In genomic region chr2:234364718-234365117, GRCh38 we compare ENCODE assay signal across 11 cellular contexts.
"Had no signal": no experiment of that assay in that cellular context is flagged by ENCODE, and none has a peak within 500 bp of the region (broad histone marks: within the 10 kb centered on the region; RNA-seq: fewer than 3 reads in every experiment).

No MANE protein-coding gene starts in this region.

- H3K36me3 ChIP-seq: esophagus squamous epithelium had no signal

- H3K9me3 Mint-ChIP-seq: activated naive CD4-positive, alpha-beta T cell treated with anti-CD3 and anti-CD28 coated beads for 36 hours; stimulated activated naive CD8-positive, alpha-beta T cell treated with anti-CD3 and anti-CD28 coated beads, Interleukin-15, Interleukin-2, amounts not matched to agents 100 ng/mL and 50 ng/mL, for 24 hours had no signal

- H3K9ac ChIP-seq: parathyroid adenoma had no signal

- DNase-seq: activated CD4-positive, alpha-beta T cell treated with anti-CD3 and anti-CD28 coated beads for 4 hours; activated CD8-positive, alpha-beta memory T cell treated with anti-CD3 and anti-CD28 coated beads, Interleukin-2, amount 50 U/mL, for 48 hours; activated CD8-positive, alpha-beta T cell treated with anti-CD3 and anti-CD28 coated beads, Interleukin-2, amount 10 ng/mL, durations not matched to agents 7 days and 5 days; activated naive CD4-positive, alpha-beta T cell treated with anti-CD3 and anti-CD28 coated beads for 36 hours; esophagus squamous epithelium; foreskin keratinocyte; stimulated activated CD4-positive, alpha-beta T cell treated with anti-CD3 and anti-CD28 coated beads, Interleukin-2, amount 100 ng/mL, for 48 hours; testis had no signal

- H3K4me3 ChIP-seq: esophagus squamous epithelium, testis had no signal

- H3K9me3 ChIP-seq: esophagus squamous epithelium, testis had no signal

- H3K4me1 ChIP-seq: parathyroid adenoma, testis had no signal

- H3K27ac Mint-ChIP-seq: activated CD8-positive, alpha-beta T cell treated with anti-CD3 and anti-CD28 coated beads, Interleukin-2, amount 10 ng/mL, durations not matched to agents 7 days and 5 days; activated naive CD4-positive, alpha-beta T cell treated with anti-CD3 and anti-CD28 coated beads for 36 hours; stimulated activated naive CD8-positive, alpha-beta T cell treated with anti-CD3 and anti-CD28 coated beads, Interleukin-15, Interleukin-2, amounts not matched to agents 100 ng/mL and 50 ng/mL, for 24 hours had no signal

- H3K27me3 ChIP-seq: esophagus squamous epithelium, foreskin keratinocyte, testis had no signal

- H2AFZ ChIP-seq: parathyroid adenoma had no signal

- H3K27ac ChIP-seq: foreskin keratinocyte, parathyroid adenoma, testis had no signal

- ATAC-seq: activated CD8-positive, alpha-beta T cell treated with anti-CD3 and anti-CD28 coated beads, Interleukin-2, amount 10 ng/mL, durations not matched to agents 7 days and 5 days; foreskin keratinocyte; left lobe of liver had no signal

- H3K4me3 Mint-ChIP-seq: activated CD8-positive, alpha-beta T cell treated with anti-CD3 and anti-CD28 coated beads, Interleukin-2, amount 10 ng/mL, durations not matched to agents 7 days and 5 days; activated naive CD4-positive, alpha-beta T cell treated with anti-CD3 and anti-CD28 coated beads for 36 hours; stimulated activated naive CD8-positive, alpha-beta T cell treated with anti-CD3 and anti-CD28 coated beads, Interleukin-15, Interleukin-2, amounts not matched to agents 100 ng/mL and 50 ng/mL, for 24 hours had no signal
